In genomic region chr11:390175-390574, GRCh38 we compare ENCODE assay signal across 1 cellular context.
TF ChIP-seq lines count a peak whose summit lies in the region.

No MANE protein-coding gene starts in this region.

TF ChIP-seq in WTC11, 78 proteins besides CTCF, POLR2A, EP300 and RAD21:
- TF ChIP-seq E2F1 (CRISPR knock-in tag; IDR thresholded peaks at IDR 0.05): no peak
- no peak for TF ChIP-seq HMGXB4 (CRISPR knock-in tag; IDR thresholded peaks at IDR 0.05)
- TF ChIP-seq ETV6 (CRISPR knock-in tag; IDR thresholded peaks at IDR 0.05): no peak
- TF ChIP-seq ZNF317 (CRISPR knock-in tag; IDR thresholded peaks at IDR 0.05; ENCODE audit: borderline replicate concordance, low read depth): no peak
- TF ChIP-seq FOXP4 (CRISPR knock-in tag; IDR thresholded peaks at IDR 0.05): no peak
- no peak for TF ChIP-seq RORB (CRISPR knock-in tag; IDR thresholded peaks at IDR 0.05)
- TF ChIP-seq IRF2 (CRISPR knock-in tag; IDR thresholded peaks at IDR 0.05; ENCODE audit: borderline replicate concordance, low read depth): no peak
- no peak for TF ChIP-seq SMAD3 (CRISPR knock-in tag; IDR thresholded peaks at IDR 0.05; ENCODE audit: borderline replicate concordance)
- no peak for TF ChIP-seq ZSCAN18 (CRISPR knock-in tag; IDR thresholded peaks at IDR 0.05)
